Comparison of ENCODE assay signal across 8 cellular contexts in the genomic region with DNA sequence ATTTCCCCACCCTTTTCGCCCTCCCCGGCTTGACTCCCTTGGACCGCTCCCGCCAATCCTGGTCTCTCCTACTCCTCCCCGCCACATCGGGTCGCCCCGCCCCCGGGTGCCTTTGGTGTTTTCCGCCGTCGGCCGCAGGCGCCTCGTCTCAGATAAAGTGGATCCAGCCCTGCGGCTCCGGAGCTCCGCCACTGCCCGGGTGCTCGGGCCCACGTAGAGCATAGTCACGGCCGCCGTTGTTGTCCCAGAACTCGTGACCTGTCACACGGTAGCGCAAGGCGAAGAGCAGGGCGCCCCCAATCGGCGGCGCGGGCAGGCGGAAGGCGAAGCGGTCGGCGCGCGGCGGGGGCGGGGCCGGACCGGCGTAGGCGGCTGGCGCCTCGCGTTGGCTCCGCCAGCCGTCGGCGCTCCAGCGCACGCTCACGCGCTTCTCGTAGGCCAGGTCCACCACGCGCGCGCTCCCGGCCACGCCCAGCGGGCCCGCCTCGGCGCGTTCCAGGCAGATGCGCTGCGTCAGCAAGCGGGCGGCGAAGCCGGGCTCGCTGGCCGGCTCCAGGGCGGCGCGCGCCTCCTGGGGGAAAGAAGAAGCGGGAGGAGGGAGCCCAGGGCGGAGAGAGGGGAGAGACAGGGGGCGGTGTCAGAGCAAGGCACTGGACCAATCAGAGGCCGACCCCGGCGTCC. TPM values are rescaled to one million over a fixed set of nuclear protein-coding genes. Genes with fewer than 3 reads are reported as not detected.
A peak's percentile ranks its signal among the peaks of the same experiment; 100 is the strongest.
DNase-seq lines count a peak whose midpoint lies in the region; ATAC-seq and TF ChIP-seq lines count a peak whose summit lies in the region.

No MANE protein-coding gene starts in this region.

- peak overlapping the region; percentile 80 for H3K27ac Mint-ChIP-seq in endothelial cell (ENCODE audit: unreplicated experiment)

- H3K4me3 Mint-ChIP-seq in endothelial cell (ENCODE audit: unreplicated experiment), result peak overlapping the region; percentile 91

- no peaks in the 10 kb centered on the region for H3K9me3 Mint-ChIP-seq in endothelial cell (ENCODE audit: unreplicated experiment)

- peaks cover 31% of the 10 kb centered on the region for H3K4me1 Mint-ChIP-seq in endothelial cell (ENCODE audit: unreplicated experiment)

- peak; percentile 97 for DNase-seq in D341Med (ENCODE audit: low spot score)
- DNase-seq in HUDEP-2 (lab: John Stamatoyannopoulos, UW; ENCODE audit: unreplicated experiment in 76 of 76), result peak in 75 of 76 experiments; percentile 76 to 99 (median 96)
- peak; percentile 98 for DNase-seq in NOMO-1 treated with DMSO at 0.1 percent for 48 hours (lab: John Stamatoyannopoulos, UW; ENCODE audit: unreplicated experiment)
- DNase-seq in activated CD8-positive, alpha-beta memory T cell treated with anti-CD3 and anti-CD28 coated beads, Interleukin-2, amount 50 U/mL, for 24 hours (ENCODE audit: extremely low read depth), result peak; percentile 84
- peak; percentile 99 for DNase-seq in endothelial cell (ENCODE audit: low spot score)
- DNase-seq in middle frontal gyrus (ENCODE audit: extremely low spot score, low spot score), result peak; percentile 97
- peak; percentile 93 to 94 for DNase-seq in stimulated activated CD8-positive, alpha-beta memory T cell treated with anti-CD3 and anti-CD28 coated beads, Interleukin-2, amount 100 ng/mL, for 1 hour (ENCODE audit: low read depth in 2 of 2)

- TF ChIP-seq CTCF in endothelial cell (IDR thresholded peaks at IDR 0.05; ENCODE audit: unreplicated experiment), result peak; percentile 85

- peaks cover 14% of the 10 kb centered on the region for H3K27me3 Mint-ChIP-seq in endothelial cell (ENCODE audit: unreplicated experiment)

- peak; percentile 75 for ATAC-seq in GM21390 (IDR thresholded peaks at IDR 0.05; ENCODE audit: unreplicated experiment)

- H3K36me3 Mint-ChIP-seq in endothelial cell (ENCODE audit: low read depth, unreplicated experiment), result peaks cover 13% of the 10 kb centered on the region

RNA-seq across cellular contexts. Expression of a gene that starts 1.2 kb away (rescaled TPM):
- total RNA-seq in endothelial cell (ENCODE audit: unreplicated experiment), result 8.4 TPM

RNA-seq across cellular contexts. Expression of a gene that starts 5.2 kb away (rescaled TPM):
- total RNA-seq in endothelial cell (ENCODE audit: unreplicated experiment), result 22.0 TPM

RNA-seq across cellular contexts. Expression of a gene that starts 15.5 kb away (rescaled TPM):
- total RNA-seq in endothelial cell (ENCODE audit: unreplicated experiment), result 21.7 TPM

RNA-seq across cellular contexts. Expression of a gene that starts 19.8 kb away (rescaled TPM):
- total RNA-seq in endothelial cell (ENCODE audit: unreplicated experiment), result 191 TPM

RNA-seq across cellular contexts. Expression of a gene that starts 51.3 kb away (rescaled TPM):
- total RNA-seq in endothelial cell (ENCODE audit: unreplicated experiment), result 35.3 TPM

Comparison
In these comparisons a context has a peak if more than half of its experiments do, and no peak if none do; other contexts are left out.
1. Peak in every context shown above with its lines: DNase-seq and ATAC-seq.